Comparison of ENCODE assay signal across 1 cellular context in genomic region chr17:43360739-43361498, GRCh38.
A peak's percentile ranks its signal among the peaks of the same experiment; 100 is the strongest.
TF ChIP-seq lines count a peak whose summit lies in the region.

No MANE protein-coding gene starts in this region.

TF ChIP-seq in HepG2, 621 proteins besides CTCF, POLR2A, EP300 and RAD21 (continued from another document and continues in another):
- TF ChIP-seq THYN1 (CRISPR knock-in tag; IDR thresholded peaks at IDR 0.05; ENCODE audit: borderline replicate concordance, low read depth) (no peak; the same call in 1 of the 2 replicates), ZNF775 (CRISPR knock-in tag; IDR thresholded peaks at IDR 0.05; ENCODE audit: borderline replicate concordance) (0 out of 2 replicates have a peak, but pooled peaks have one; percentile 80), RNF2 (conservative IDR thresholded peaks at IDR 0.05; ENCODE audit: low read depth) (no peak), ZNF138 (CRISPR knock-in tag; IDR thresholded peaks at IDR 0.05; ENCODE audit: low read depth) (0 out of 2 replicates have a peak, but pooled peaks have one; percentile 52), ZNF276 (CRISPR knock-in tag; IDR thresholded peaks at IDR 0.05; ENCODE audit: low read depth) (peak; percentile 73), YY1 (IDR thresholded peaks at IDR 0.05; ENCODE audit: insufficient read depth, insufficient replicate concordance, low read depth, low read length) (peak; percentile 69), NFKBIZ (CRISPR knock-in tag; IDR thresholded peaks at IDR 0.05) (peak; percentile 98), NCOA5 (CRISPR knock-in tag; IDR thresholded peaks at IDR 0.05) (peak; percentile 100), MZF1 (CRISPR knock-in tag; IDR thresholded peaks at IDR 0.05; ENCODE audit: borderline replicate concordance) (0 out of 2 replicates have a peak, but pooled peaks have one; percentile 39), KAT7 (CRISPR knock-in tag; IDR thresholded peaks at IDR 0.05; ENCODE audit: borderline replicate concordance) (peak; percentile 30; the same call in 1 of the 2 replicates), GRHL1 (CRISPR knock-in tag; conservative IDR thresholded peaks at IDR 0.05) (peak; percentile 87; the same call in 1 of the 2 replicates), HOXA3 (CRISPR knock-in tag; IDR thresholded peaks at IDR 0.05) (peak; percentile 90), FOXA1 (IDR thresholded peaks at IDR 0.05) (no peak), FOXA1 (CRISPR knock-in tag; IDR thresholded peaks at IDR 0.05) (peak; percentile 79), TCF12 (IDR thresholded peaks at IDR 0.05) (no peak), TCF12 (CRISPR knock-in tag; IDR thresholded peaks at IDR 0.05) (peak; percentile 83; the same call in 1 of the 2 replicates), KIAA2018 (CRISPR knock-in tag; IDR thresholded peaks at IDR 0.05; ENCODE audit: borderline replicate concordance) (peak; percentile 61; the same call in 1 of the 2 replicates), ZBTB14 (CRISPR knock-in tag; IDR thresholded peaks at IDR 0.05) (peak; percentile 70), KLF11 (CRISPR knock-in tag; IDR thresholded peaks at IDR 0.05) (peak; percentile 98), GTF3A (CRISPR knock-in tag; conservative IDR thresholded peaks at IDR 0.05) (0 out of 2 replicates have a peak, but pooled peaks have one; percentile 72), ZNF30 (CRISPR knock-in tag; IDR thresholded peaks at IDR 0.05) (0 out of 2 replicates have a peak, but pooled peaks have one; percentile 67), ZNF7 (CRISPR knock-in tag; IDR thresholded peaks at IDR 0.05) (peak; percentile 65; the same call in 1 of the 2 replicates), KAT8 (CRISPR knock-in tag; IDR thresholded peaks at IDR 0.05) (peak; percentile 91; the same call in 1 of the 2 replicates), ZNF672 (CRISPR knock-in tag; IDR thresholded peaks at IDR 0.05) (peak; percentile 95), NR3C1 (CRISPR knock-in tag; IDR thresholded peaks at IDR 0.05) (no peak), ZKSCAN8 (CRISPR knock-in tag; IDR thresholded peaks at IDR 0.05; ENCODE audit: borderline replicate concordance) (peak; percentile 95), BRD4 (CRISPR knock-in tag; IDR thresholded peaks at IDR 0.05) (no peak; the same call in 1 of the 2 replicates), TAF1 (CRISPR knock-in tag; IDR thresholded peaks at IDR 0.05) (peak; percentile 64; the same call in 1 of the 2 replicates), POLR2AphosphoS2 (IDR thresholded peaks at IDR 0.05; ENCODE audit: low read depth, low read length) (peak; percentile 100), ZNF615 (CRISPR knock-in tag; IDR thresholded peaks at IDR 0.05; ENCODE audit: borderline replicate concordance) (peak; percentile 99; the same call in 1 of the 2 replicates), ZNF598 (CRISPR knock-in tag; IDR thresholded peaks at IDR 0.05; ENCODE audit: borderline replicate concordance) (peak; percentile 78; the same call in 1 of the 2 replicates), HOXD1 (CRISPR knock-in tag; IDR thresholded peaks at IDR 0.05) (peak; percentile 95), ZNF577 (CRISPR knock-in tag; IDR thresholded peaks at IDR 0.05; ENCODE audit: borderline replicate concordance, low read depth) (peak; percentile 34; the same call in 1 of the 2 replicates), MTF1 (CRISPR knock-in tag; IDR thresholded peaks at IDR 0.05) (peak; percentile 89; the same call in 1 of the 2 replicates), EED (CRISPR knock-in tag; IDR thresholded peaks at IDR 0.05) (peak; percentile 90; the same call in 1 of the 2 replicates)
- TF ChIP-seq, protein P1, sequence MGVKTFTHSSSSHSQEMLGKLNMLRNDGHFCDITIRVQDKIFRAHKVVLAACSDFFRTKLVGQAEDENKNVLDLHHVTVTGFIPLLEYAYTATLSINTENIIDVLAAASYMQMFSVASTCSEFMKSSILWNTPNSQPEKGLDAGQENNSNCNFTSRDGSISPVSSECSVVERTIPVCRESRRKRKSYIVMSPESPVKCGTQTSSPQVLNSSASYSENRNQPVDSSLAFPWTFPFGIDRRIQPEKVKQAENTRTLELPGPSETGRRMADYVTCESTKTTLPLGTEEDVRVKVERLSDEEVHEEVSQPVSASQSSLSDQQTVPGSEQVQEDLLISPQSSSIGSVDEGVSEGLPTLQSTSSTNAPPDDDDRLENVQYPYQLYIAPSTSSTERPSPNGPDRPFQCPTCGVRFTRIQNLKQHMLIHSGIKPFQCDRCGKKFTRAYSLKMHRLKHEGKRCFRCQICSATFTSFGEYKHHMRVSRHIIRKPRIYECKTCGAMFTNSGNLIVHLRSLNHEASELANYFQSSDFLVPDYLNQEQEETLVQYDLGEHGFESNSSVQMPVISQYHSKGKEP (CRISPR knock-in tag; IDR thresholded peaks at IDR 0.05), result peak; percentile 86; the same call in 1 of the 2 replicates
- TF ChIP-seq, protein P2, sequence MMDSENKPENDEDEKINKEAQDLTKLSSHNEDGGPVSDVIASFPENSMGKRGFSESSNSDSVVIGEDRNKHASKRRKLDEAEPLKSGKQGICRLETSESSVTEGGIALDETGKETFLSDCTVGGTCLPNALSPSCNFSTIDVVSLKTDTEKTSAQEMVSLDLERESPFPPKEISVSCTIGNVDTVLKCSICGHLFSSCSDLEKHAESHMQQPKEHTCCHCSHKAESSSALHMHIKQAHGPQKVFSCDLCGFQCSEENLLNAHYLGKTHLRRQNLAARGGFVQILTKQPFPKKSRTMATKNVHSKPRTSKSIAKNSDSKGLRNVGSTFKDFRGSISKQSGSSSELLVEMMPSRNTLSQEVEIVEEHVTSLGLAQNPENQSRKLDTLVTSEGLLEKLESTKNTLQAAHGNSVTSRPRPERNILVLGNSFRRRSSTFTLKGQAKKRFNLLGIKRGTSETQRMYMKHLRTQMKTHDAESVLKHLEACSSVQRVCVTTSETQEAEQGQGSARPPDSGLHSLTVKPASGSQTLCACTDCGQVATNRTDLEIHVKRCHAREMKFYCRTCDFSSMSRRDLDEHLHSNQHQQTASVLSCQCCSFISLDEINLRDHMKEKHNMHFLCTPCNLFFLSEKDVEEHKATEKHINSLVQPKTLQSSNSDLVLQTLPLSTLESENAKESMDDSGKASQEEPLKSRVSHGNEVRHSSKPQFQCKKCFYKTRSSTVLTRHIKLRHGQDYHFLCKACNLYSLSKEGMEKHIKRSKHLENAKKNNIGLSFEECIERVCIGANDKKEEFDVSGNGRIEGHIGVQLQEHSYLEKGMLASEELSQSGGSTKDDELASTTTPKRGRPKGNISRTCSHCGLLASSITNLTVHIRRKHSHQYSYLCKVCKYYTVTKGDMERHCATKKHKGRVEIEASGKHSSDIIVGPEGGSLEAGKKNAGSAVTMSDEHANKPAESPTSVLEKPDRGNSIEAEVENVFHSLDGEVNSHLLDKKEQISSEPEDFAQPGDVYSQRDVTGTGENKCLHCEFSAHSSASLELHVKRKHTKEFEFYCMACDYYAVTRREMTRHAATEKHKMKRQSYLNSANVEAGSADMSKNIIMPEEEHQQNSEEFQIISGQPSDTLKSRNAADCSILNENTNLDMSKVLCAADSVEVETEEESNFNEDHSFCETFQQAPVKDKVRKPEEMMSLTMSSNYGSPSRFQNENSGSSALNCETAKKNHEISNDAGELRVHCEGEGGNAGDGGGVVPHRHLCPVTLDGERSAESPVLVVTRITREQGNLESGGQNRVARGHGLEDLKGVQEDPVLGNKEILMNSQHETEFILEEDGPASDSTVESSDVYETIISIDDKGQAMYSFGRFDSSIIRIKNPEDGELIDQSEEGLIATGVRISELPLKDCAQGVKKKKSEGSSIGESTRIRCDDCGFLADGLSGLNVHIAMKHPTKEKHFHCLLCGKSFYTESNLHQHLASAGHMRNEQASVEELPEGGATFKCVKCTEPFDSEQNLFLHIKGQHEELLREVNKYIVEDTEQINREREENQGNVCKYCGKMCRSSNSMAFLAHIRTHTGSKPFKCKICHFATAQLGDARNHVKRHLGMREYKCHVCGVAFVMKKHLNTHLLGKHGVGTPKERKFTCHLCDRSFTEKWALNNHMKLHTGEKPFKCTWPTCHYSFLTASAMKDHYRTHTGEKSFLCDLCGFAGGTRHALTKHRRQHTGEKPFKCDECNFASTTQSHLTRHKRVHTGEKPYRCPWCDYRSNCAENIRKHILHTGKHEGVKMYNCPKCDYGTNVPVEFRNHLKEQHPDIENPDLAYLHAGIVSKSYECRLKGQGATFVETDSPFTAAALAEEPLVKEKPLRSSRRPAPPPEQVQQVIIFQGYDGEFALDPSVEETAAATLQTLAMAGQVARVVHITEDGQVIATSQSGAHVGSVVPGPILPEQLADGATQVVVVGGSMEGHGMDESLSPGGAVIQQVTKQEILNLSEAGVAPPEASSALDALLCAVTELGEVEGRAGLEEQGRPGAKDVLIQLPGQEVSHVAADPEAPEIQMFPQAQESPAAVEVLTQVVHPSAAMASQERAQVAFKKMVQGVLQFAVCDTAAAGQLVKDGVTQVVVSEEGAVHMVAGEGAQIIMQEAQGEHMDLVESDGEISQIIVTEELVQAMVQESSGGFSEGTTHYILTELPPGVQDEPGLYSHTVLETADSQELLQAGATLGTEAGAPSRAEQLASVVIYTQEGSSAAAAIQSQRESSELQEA (CRISPR knock-in tag; IDR thresholded peaks at IDR 0.05; ENCODE audit: not compliant biosample characterization), result peak; percentile 71
